18 cellular contexts compared by ENCODE assay signal in the genomic region with DNA sequence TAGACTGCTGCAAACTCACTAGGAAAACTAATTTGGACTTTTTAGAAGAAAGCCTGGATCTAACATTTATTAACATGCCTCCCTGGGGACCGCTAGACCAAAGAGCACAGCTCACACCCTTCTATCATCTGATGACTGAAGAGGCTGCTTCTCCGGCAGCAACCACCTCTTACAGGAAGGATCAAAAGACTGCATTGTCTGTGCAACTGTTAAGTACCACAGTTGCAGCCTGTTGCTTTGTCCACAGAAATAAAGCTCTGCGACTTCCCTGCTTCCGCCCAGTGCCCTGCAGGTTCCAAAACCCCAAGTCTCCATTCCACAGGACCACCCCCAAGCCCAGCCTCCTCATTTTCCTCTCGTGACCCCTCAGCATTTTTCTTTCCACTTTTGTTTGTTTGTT. TPM values are rescaled to one million over a fixed set of nuclear protein-coding genes. Genes with fewer than 3 reads are reported as not detected.
DNase-seq lines count a peak whose midpoint lies in the region; ATAC-seq, FAIRE-seq and TF ChIP-seq lines count a peak whose summit lies in the region.
"Had no signal": no experiment of that assay in that cellular context is flagged by ENCODE, and none has a peak within 500 bp of the region (broad histone marks: within the 10 kb centered on the region; RNA-seq: fewer than 3 reads in every experiment).

No MANE protein-coding gene starts in this region.

- H3K27ac ChIP-seq in HepG2 (ENCODE audit: extremely low read length, insufficient read depth, low read length) (no peak overlapping the region), right lobe of liver (no peak overlapping the region), endodermal cell (ENCODE audit: low read depth, low read length) (no peak overlapping the region), neural progenitor cell (no peak overlapping the region), right cardiac atrium (ENCODE audit: low read length) (no peak overlapping the region)
- H3K27ac ChIP-seq: 22Rv1, A549, C4-2B had no signal

- intact Hi-C loops in HepG2 (cut with micrococcal nuclease; ENCODE audit: unreplicated experiment) = no loop called here
- intact Hi-C loops in right lobe of liver (cut with DNase I) = no loop called here
- intact Hi-C loops in right cardiac atrium (cut with DNase I) = no loop called here

- H3K9me3 Mint-ChIP-seq in endodermal cell = no peaks in the 10 kb centered on the region
- H3K9me3 Mint-ChIP-seq in neural progenitor cell = peaks cover 3% of the 10 kb centered on the region
- H3K9me3 Mint-ChIP-seq: CD4-positive, alpha-beta T cell; HFFc6 had no signal

- CTCF ChIA-PET in HepG2 (lab: Yijun Ruan, JAX; ENCODE audit: low intra/inter-chr PET ratio, low total read pairs) = no interaction called here

- FAIRE-seq in HepG2 (lab: Jason Lieb, UNC) = no peak
- FAIRE-seq: A549 had no signal

- H3K4me2 ChIP-seq in HepG2 (ENCODE audit: low read depth, low read length) = peak overlapping the region; percentile 14; the same call in 1 of the 2 replicates
- peak overlapping the region; percentile 35 for H3K4me2 ChIP-seq in neural progenitor cell
- H3K4me2 ChIP-seq: A549 had no signal

- H3K9ac ChIP-seq in HepG2 (ENCODE audit: insufficient read depth, low read depth, low read length) (no peak overlapping the region), endodermal cell (ENCODE audit: extremely low read depth, low read length, poor library complexity, severe bottlenecking) (no peak overlapping the region), neural progenitor cell (no peak overlapping the region)

- H3K79me2 ChIP-seq in HepG2 (ENCODE audit: insufficient read depth, low read length) = no peaks in the 10 kb centered on the region
- no peaks in the 10 kb centered on the region for H3K79me2 ChIP-seq in neural progenitor cell (ENCODE audit: low read depth)

- H3K4me1 ChIP-seq in HepG2 (ENCODE audit: insufficient read depth, low read length) = peaks cover 16% of the 10 kb centered on the region
- H3K4me1 ChIP-seq in right lobe of liver = no peaks in the 10 kb centered on the region
- no peaks in the 10 kb centered on the region for H3K4me1 ChIP-seq in endodermal cell (ENCODE audit: control insufficient read depth, insufficient read depth, low read length)
- H3K4me1 ChIP-seq in neural progenitor cell = peaks cover 19% of the 10 kb centered on the region
- no peaks in the 10 kb centered on the region for H3K4me1 ChIP-seq in right cardiac atrium (ENCODE audit: control insufficient read depth, insufficient read depth, low read length)
- H3K4me1 ChIP-seq: A549 had no signal

- H4K20me1 ChIP-seq in HepG2 (ENCODE audit: insufficient read depth, low read length) (no peaks in the 10 kb centered on the region), neural progenitor cell (ENCODE audit: low read depth) (no peaks in the 10 kb centered on the region)

- peak; percentile 89 for ATAC-seq in HepG2
- ATAC-seq in right lobe of liver = no peak
- no peak for ATAC-seq in HG02852 (IDR thresholded peaks at IDR 0.05; ENCODE audit: unreplicated experiment)
- no peak for ATAC-seq in right cardiac atrium
- ATAC-seq: A549 had no signal

- H3K27ac Mint-ChIP-seq in endodermal cell = peak overlapping the region; percentile 65
- H3K27ac Mint-ChIP-seq in neural progenitor cell = peak overlapping the region; percentile 61
- H3K27ac Mint-ChIP-seq: CD4-positive, alpha-beta T cell; HFFc6 had no signal

- in situ Hi-C loops in HepG2 (cut with HindIII; ENCODE audit: extremely low pct_ligation_motif_present, low pct_unique_long_range_greater_than_20kb) = no loop called here

- POLR2A ChIA-PET in HepG2 (lab: Yijun Ruan, JAX) = no interaction called here

- TF ChIP-seq CTCF in HepG2 (CRISPR knock-in tag; IDR thresholded peaks at IDR 0.05) (no peak), right lobe of liver (IDR thresholded peaks at IDR 0.05) (no peak), endodermal cell (conservative IDR thresholded peaks at IDR 0.05) (no peak), neural progenitor cell (IDR thresholded peaks at IDR 0.05) (no peak)

- H3K36me3 ChIP-seq in HepG2 (replicated peaks in 1 of 2; ENCODE audit: control insufficient read depth in 1 of 2, insufficient read depth in 2 of 2, low read length in 2 of 2) = no peaks in the 10 kb centered on the region
- H3K36me3 ChIP-seq in right lobe of liver = no peaks in the 10 kb centered on the region
- H3K36me3 ChIP-seq in endodermal cell (ENCODE audit: control insufficient read depth, insufficient read depth, low read length) = no peaks in the 10 kb centered on the region
- no peaks in the 10 kb centered on the region for H3K36me3 ChIP-seq in neural progenitor cell

- TF ChIP-seq EP300 in HepG2 (IDR thresholded peaks at IDR 0.05; ENCODE audit: low read depth in 2 of 2, low read length in 2 of 2) (no peak), HepG2 (CRISPR knock-in tag; IDR thresholded peaks at IDR 0.05; ENCODE audit: borderline replicate concordance) (no peak)

- no peak overlapping the region for H3K4me3 ChIP-seq in HepG2 (replicated peaks in 1 of 3; ENCODE audit: insufficient read depth in 1 of 3, low read depth in 2 of 3, low read length in 3 of 3)
- no peak overlapping the region for H3K4me3 ChIP-seq in right lobe of liver
- H3K4me3 ChIP-seq in endodermal cell (ENCODE audit: low read length) = no peak overlapping the region
- no peak overlapping the region for H3K4me3 ChIP-seq in neural progenitor cell
- H3K4me3 ChIP-seq in right cardiac atrium (ENCODE audit: low read length) = no peak overlapping the region
- H3K4me3 ChIP-seq: A549 had no signal

- H3K36me3 Mint-ChIP-seq in endodermal cell (ENCODE audit: low read depth) = no peaks in the 10 kb centered on the region
- H3K36me3 Mint-ChIP-seq in neural progenitor cell = no peaks in the 10 kb centered on the region

- H3K9me3 ChIP-seq in HepG2 (ENCODE audit: low read length) = no peaks in the 10 kb centered on the region
- no peaks in the 10 kb centered on the region for H3K9me3 ChIP-seq in right lobe of liver
- no peaks in the 10 kb centered on the region for H3K9me3 ChIP-seq in endodermal cell (ENCODE audit: control insufficient read depth, low read length)
- no peaks in the 10 kb centered on the region for H3K9me3 ChIP-seq in neural progenitor cell (ENCODE audit: low read depth)
- no peaks in the 10 kb centered on the region for H3K9me3 ChIP-seq in right cardiac atrium (ENCODE audit: control insufficient read depth, low read length)
- H3K9me3 ChIP-seq: A549 had no signal

- peaks cover 0 to 14% of the 10 kb centered on the region in 2 experiments; a peak in 2 of 5 replicates for H3K27me3 ChIP-seq in HepG2 (ENCODE audit: control insufficient read depth in 1 of 2, insufficient read depth in 2 of 2, low read length in 2 of 2)
- H3K27me3 ChIP-seq in right lobe of liver = no peaks in the 10 kb centered on the region
- no peaks in the 10 kb centered on the region for H3K27me3 ChIP-seq in endodermal cell (ENCODE audit: control insufficient read depth, insufficient read depth, low read length, poor library complexity, severe bottlenecking)
- no peaks in the 10 kb centered on the region for H3K27me3 ChIP-seq in neural progenitor cell
- H3K27me3 ChIP-seq in right cardiac atrium (ENCODE audit: control insufficient read depth, insufficient read depth) = no peaks in the 10 kb centered on the region

- TF ChIP-seq POLR2A in HepG2 (IDR thresholded peaks at IDR 0.05; ENCODE audit: insufficient read depth in 1 of 2, low read depth in 2 of 2, low read length in 2 of 2) = no peak
- TF ChIP-seq POLR2A in right lobe of liver (IDR thresholded peaks at IDR 0.05) = no peak

- H3K4me3 Mint-ChIP-seq in endodermal cell (no peak overlapping the region), neural progenitor cell (no peak overlapping the region)
- H3K4me3 Mint-ChIP-seq: CD4-positive, alpha-beta T cell; HFFc6 had no signal

- H3K27me3 Mint-ChIP-seq in endodermal cell (ENCODE audit: insufficient read depth) (peaks cover 3% of the 10 kb centered on the region), neural progenitor cell (ENCODE audit: insufficient read depth, low read depth) (peaks cover 7% of the 10 kb centered on the region)
- H3K27me3 Mint-ChIP-seq: CD4-positive, alpha-beta T cell had no signal

- 5% methylated on average over 5 of the region's 5 CpGs for WGBS in HepG2 (ENCODE audit: low lambda C conversion rate)
- WGBS in right lobe of liver (ENCODE audit: insufficient coverage, low coverage, low lambda C conversion rate, missing lambda C conversion rate) = 67% methylated on average over 3 of the region's 5 CpGs
- WGBS in endodermal cell (ENCODE audit: insufficient coverage in 1 of 2, insufficient read length in 1 of 2), 2 experiments = 60 to 86% methylated on average over 5 of the region's 5 CpGs
- 89% methylated on average over 5 of the region's 5 CpGs for WGBS in right cardiac atrium

- no peak overlapping the region for H2AFZ ChIP-seq in HepG2 (ENCODE audit: low read length)
- peak overlapping the region; percentile 85 for H2AFZ ChIP-seq in neural progenitor cell (replicated peaks)

- DNase-seq in HepG2 (ENCODE audit: low spot score) (peak; percentile 9), right lobe of liver (no peak), endodermal cell (peak; percentile 36), neural progenitor cell (ENCODE audit: low spot score) (peak; percentile 58), NCI-H446 treated with DMSO at 0.1 percent for 48 hours (lab: John Stamatoyannopoulos, UW) (no peak), hepatic stellate cell (ENCODE audit: low spot score) (no peak), right cardiac atrium (no peak)
- DNase-seq: AML-193; CD4-positive, alpha-beta T cell; DMS153; DMS79; GF-D8; HCEC 1CT; HFFc6 had no signal

- peaks cover 21% of the 10 kb centered on the region for H3F3A ChIP-seq in neural progenitor cell (ENCODE audit: low read depth)

- TF ChIP-seq RAD21 in HepG2 (CRISPR knock-in tag; IDR thresholded peaks at IDR 0.05) = no peak

- BruUV-seq in HepG2 (replicated peaks; lab: Mats Ljungman, UMichigan) = no TSS peak

- peaks cover 13% of the 10 kb centered on the region for H3K4me1 Mint-ChIP-seq in endodermal cell
- peaks cover 34% of the 10 kb centered on the region for H3K4me1 Mint-ChIP-seq in neural progenitor cell

RNA-seq across cellular contexts. Expression of a gene that starts 14.0 kb away (rescaled TPM):
- total RNA-seq in HepG2 (2016; rRNA removed; fragmentation: Illumina TruSeq; extraction: Trizol) (0.22 and 0.24 TPM in 2 replicates), right lobe of liver (10 to 100 TPM in 1 of 6 experiments, 1 to 10 TPM in 5; 2.1 to 11.4 (median 3.4) TPM), endodermal cell (100 to 1,000 TPM; 523 to 701 TPM), neural progenitor cell (ENCODE audit: low replicate concordance) (37.7 and 38.4 TPM in 2 replicates), right cardiac atrium (10 to 100 TPM; 60.7 to 81.1 (median 63.9) TPM)
- 0.09 TPM in 1 of 2 replicates, not detected in the other for total RNA-seq in HepG2 (2016; cell fraction: cytosol; rRNA removed; fragmentation: Illumina TruSeq; extraction: Trizol; ENCODE audit: low read depth)
- 0.17 and 0.24 TPM in 2 replicates for total RNA-seq in HepG2 (2016; cell fraction: insoluble cytoplasmic fraction; rRNA removed; fragmentation: Illumina TruSeq; extraction: Trizol)
- 0.12 and 0.21 TPM in 2 replicates for total RNA-seq in HepG2 (2016; cell fraction: membrane; rRNA removed; fragmentation: Illumina TruSeq; extraction: Trizol)
- total RNA-seq in HepG2 (2016; cell fraction: nucleus; rRNA removed; fragmentation: Illumina TruSeq; extraction: Trizol) = 0.47 and 1.1 TPM in 2 replicates
- polyA plus RNA-seq in HepG2 (2011; rRNA removed) (0.33 and 0.54 TPM in 2 replicates), right cardiac atrium (29.1 TPM)
- polyA plus RNA-seq in HepG2 (2011; cell fraction: cytosol; rRNA removed) = 0.18 and 0.35 TPM in 2 replicates
- polyA plus RNA-seq in HepG2 (2011; cell fraction: nucleus; rRNA removed) = 0.38 and 0.55 TPM in 2 replicates
- polyA plus RNA-seq in HepG2 (2012) = 0.19 and 0.63 TPM in 2 replicates
- 0.01 and 0.31 TPM in 2 replicates for polyA plus RNA-seq in HepG2 (2016; cell fraction: cytosol; fragmentation: Illumina TruSeq; extraction: Trizol; ENCODE audit: low read depth)
- polyA plus RNA-seq in HepG2 (2016; cell fraction: insoluble cytoplasmic fraction; fragmentation: Illumina TruSeq; extraction: Trizol; ENCODE audit: low read depth) = 0.21 and 0.25 TPM in 2 replicates
- 0.03 and 0.16 TPM in 2 replicates for polyA plus RNA-seq in HepG2 (2016; cell fraction: membrane; fragmentation: Illumina TruSeq; extraction: Trizol; ENCODE audit: low read depth)
- 0.69 and 1.5 TPM in 2 replicates for polyA plus RNA-seq in HepG2 (2016; cell fraction: nucleus; fragmentation: Illumina TruSeq; extraction: Trizol; ENCODE audit: insufficient read depth, low read depth)
- polyA minus RNA-seq in HepG2 (2011; rRNA and poly(A)+ RNA removed; ENCODE audit: low replicate concordance) = 0.50 and 160 TPM in 2 replicates
- 1.5 and 2.1 TPM in 2 replicates for polyA minus RNA-seq in HepG2 (2011; cell fraction: cytosol; rRNA and poly(A)+ RNA removed)
- polyA minus RNA-seq in HepG2 (2011; cell fraction: nucleus; rRNA and poly(A)+ RNA removed) = 0.75 and 1.4 TPM in 2 replicates
- 279 TPM for polyA plus RNA-seq in endodermal cell (2013, experiment 1 of 2)
- polyA plus RNA-seq in endodermal cell (2013, experiment 2 of 2) = 257 TPM

Comparison
In these comparisons a context has a peak if more than half of its experiments do, and no peak if none do; other contexts are left out.
1. DNase-seq: peak in HepG2 (single experiment), endodermal cell (single experiment) and neural progenitor cell (single experiment); none in right lobe of liver (0 of 3), NCI-H446 treated with DMSO at 0.1 percent for 48 hours (single experiment), hepatic stellate cell (single experiment) and right cardiac atrium (0 of 3).
2. RNA of a gene that starts 14.0 kb away (total RNA-seq): 523 to 701 TPM in endodermal cell; 60.7 to 81.1 TPM in right cardiac atrium, 37.7 to 38.4 TPM in neural progenitor cell, 2.1 to 11.4 TPM in right lobe of liver and 0.09 to 1.1 TPM in HepG2; every median in the first group is over 4 times any median in the second.